Comparison of ENCODE assay signal across 9 cellular contexts in the genomic region with DNA sequence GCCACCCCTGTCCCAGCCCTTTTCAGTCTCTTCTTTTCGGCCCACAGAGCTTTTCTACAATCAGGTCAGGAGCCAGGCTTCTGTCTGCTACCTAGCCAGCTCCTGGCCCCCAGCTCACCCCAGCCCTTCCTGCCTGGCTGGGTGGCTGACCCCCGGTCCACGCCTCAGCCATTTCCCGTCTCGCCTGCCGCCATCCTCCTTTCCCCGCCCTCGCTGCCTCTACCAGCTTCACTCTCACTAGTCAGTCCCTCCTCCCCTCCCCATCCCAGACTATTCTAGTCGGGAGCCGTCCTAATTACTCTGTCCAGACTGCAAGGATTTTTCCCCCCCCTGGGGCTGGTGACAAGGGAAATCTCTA. TPM values are rescaled to one million over a fixed set of nuclear protein-coding genes. Genes with fewer than 3 reads are reported as not detected.
DNase-seq lines count a peak whose midpoint lies in the region; ATAC-seq and TF ChIP-seq lines count a peak whose summit lies in the region.
"Had no signal": no experiment of that assay in that cellular context is flagged by ENCODE, and none has a peak within 500 bp of the region (broad histone marks: within the 10 kb centered on the region; RNA-seq: fewer than 3 reads in every experiment).

No MANE protein-coding gene starts in this region.

- H3K9me3 ChIP-seq in OCI-LY1 (ENCODE audit: low read length), result no peaks in the 10 kb centered on the region
- H3K9me3 ChIP-seq in left ventricle myocardium inferior (replicated peaks), result no peaks in the 10 kb centered on the region

- H3K4me1 ChIP-seq in OCI-LY1 (ENCODE audit: insufficient read depth, low read length, severe bottlenecking), result peaks cover 16% of the 10 kb centered on the region
- H3K4me1 ChIP-seq in left ventricle myocardium inferior, result peaks cover 64% of the 10 kb centered on the region

- H3K27me3 ChIP-seq in OCI-LY1 (ENCODE audit: insufficient read depth, low read length), result no peaks in the 10 kb centered on the region; the same call in none of the 2 replicates
- peaks cover 59% of the 10 kb centered on the region for H3K27me3 ChIP-seq in left ventricle myocardium inferior (ENCODE audit: low read depth)

- TF ChIP-seq CTCF in OCI-LY1 (IDR thresholded peaks at IDR 0.05; ENCODE audit: low read length) (no peak), left ventricle myocardium inferior (IDR thresholded peaks at IDR 0.05; ENCODE audit: borderline replicate concordance) (no peak), progenitor cell of endocrine pancreas (IDR thresholded peaks at IDR 0.05; ENCODE audit: unreplicated experiment) (no peak)

- H3K9ac ChIP-seq in OCI-LY1 (ENCODE audit: low read length), result no peak overlapping the region

- no peaks in the 10 kb centered on the region for H4K20me1 ChIP-seq in OCI-LY1 (ENCODE audit: insufficient read depth, low read length)

- no peak overlapping the region for H3K4me3 ChIP-seq in OCI-LY1 (ENCODE audit: low read depth, low read length, poor library complexity, severe bottlenecking)
- H3K4me3 ChIP-seq in left ventricle myocardium inferior, result peak overlapping the region; percentile 60

- H3K27ac Mint-ChIP-seq in progenitor cell of endocrine pancreas, result peak overlapping the region; percentile 47

- ATAC-seq in GM21825 (IDR thresholded peaks at IDR 0.05; ENCODE audit: unreplicated experiment), result no peak
- ATAC-seq in HG03045 (IDR thresholded peaks at IDR 0.05; ENCODE audit: unreplicated experiment), result no peak

- H3K27me3 Mint-ChIP-seq in progenitor cell of endocrine pancreas, result peaks cover 67% of the 10 kb centered on the region

- no peak overlapping the region for H3K4me3 Mint-ChIP-seq in progenitor cell of endocrine pancreas (ENCODE audit: low read depth)

- H3F3A ChIP-seq in OCI-LY1 (ENCODE audit: insufficient read depth, low read length), result no peaks in the 10 kb centered on the region

- H3K27ac ChIP-seq in OCI-LY1 (ENCODE audit: low read depth, low read length, poor library complexity, severe bottlenecking) (no peak overlapping the region), left ventricle myocardium inferior (replicated peaks) (peak overlapping the region; percentile 25)

- no peaks in the 10 kb centered on the region for H3K9me2 ChIP-seq in OCI-LY1 (ENCODE audit: low read depth, low read length)

- intact Hi-C loops in left ventricle myocardium inferior (cut with micrococcal nuclease), result no loop called here

- no peaks in the 10 kb centered on the region for H3K79me2 ChIP-seq in OCI-LY1 (ENCODE audit: insufficient read depth, low read length)

- H2AFZ ChIP-seq in OCI-LY1 (ENCODE audit: low read length), result no peak overlapping the region

- peak overlapping the region; percentile 39; the same call in 1 of the 2 replicates for H3K4me2 ChIP-seq in OCI-LY1 (ENCODE audit: low read length)

- H3K4me1 Mint-ChIP-seq in progenitor cell of endocrine pancreas (ENCODE audit: low read depth), result peaks cover 13% of the 10 kb centered on the region

- DNase-seq in EH (ENCODE audit: low read depth) (peak; percentile 24), left ventricle myocardium inferior (peak; percentile 33), progenitor cell of endocrine pancreas (ENCODE audit: low spot score, unreplicated experiment) (no peak), NCI-H446 (lab: John Stamatoyannopoulos, UW) (no peak), germinal center (ENCODE audit: low spot score) (no peak)
- DNase-seq: activated CD4-positive, alpha-beta T cell treated with anti-CD3 and anti-CD28 coated beads for 48 hours had no signal

- H3K9me3 Mint-ChIP-seq in progenitor cell of endocrine pancreas (ENCODE audit: low read depth), result no peaks in the 10 kb centered on the region

- H3K36me3 ChIP-seq in OCI-LY1 (ENCODE audit: insufficient read depth, low read length), result peaks cover 17% of the 10 kb centered on the region
- peaks cover 29% of the 10 kb centered on the region for H3K36me3 ChIP-seq in left ventricle myocardium inferior

- peaks cover 13% of the 10 kb centered on the region for H3K36me3 Mint-ChIP-seq in progenitor cell of endocrine pancreas (ENCODE audit: insufficient read depth)

RNA-seq across cellular contexts. Expression of a gene that starts 0.9 kb away (rescaled TPM):
- total RNA-seq in left ventricle myocardium inferior (0.41 TPM), progenitor cell of endocrine pancreas (0.29 and 0.34 TPM in 2 replicates)

RNA-seq across cellular contexts. Expression of a gene that starts 16.9 kb away (rescaled TPM):
- 27.5 TPM for total RNA-seq in left ventricle myocardium inferior
- 142 and 143 TPM in 2 replicates for total RNA-seq in progenitor cell of endocrine pancreas

RNA-seq across cellular contexts. Expression of a gene that starts 23.9 kb away (rescaled TPM):
- total RNA-seq in left ventricle myocardium inferior (not detected), progenitor cell of endocrine pancreas (0.72 and 0.75 TPM in 2 replicates)

RNA-seq across cellular contexts. Expression of a gene that starts 33.1 kb away (rescaled TPM):
- total RNA-seq in left ventricle myocardium inferior (38.5 TPM), progenitor cell of endocrine pancreas (130 and 132 TPM in 2 replicates)

RNA-seq across cellular contexts. Expression of a gene that starts 37.5 kb away (rescaled TPM):
- total RNA-seq in left ventricle myocardium inferior (318 TPM), progenitor cell of endocrine pancreas (985 and 1,023 TPM in 2 replicates)

Comparison
In these comparisons a context has a peak if more than half of its experiments do, and no peak if none do; other contexts are left out.
1. DNase-seq: peak in EH (single experiment) and left ventricle myocardium inferior (single experiment); none in progenitor cell of endocrine pancreas (single experiment), NCI-H446 (0 of 2) and germinal center (single experiment).